Comparison of ENCODE assay signal across 28 cellular contexts in genomic region chr12:104164635-104165034, GRCh38.
"Had no signal": no experiment of that assay in that cellular context is flagged by ENCODE, and none has a peak within 500 bp of the region (broad histone marks: within the 10 kb centered on the region; RNA-seq: fewer than 3 reads in every experiment).

No MANE protein-coding gene starts in this region.

- H3K4me3 ChIP-seq: colonic mucosa, gastrocnemius medialis, hepatocyte, lung, mucosa of descending colon, prostate gland, right lobe of liver, thoracic aorta, tibial nerve, upper lobe of left lung, uterus had no signal

- H3K9me3 ChIP-seq: colonic mucosa, gastrocnemius medialis, mucosa of descending colon, prostate gland, right lobe of liver, thoracic aorta, tibial nerve, upper lobe of left lung, uterus had no signal

- H3K4me2 ChIP-seq: hepatocyte had no signal

- H3K4me1 Mint-ChIP-seq: endodermal cell; memory B cell; naive B cell; stimulated activated naive B cell treated with anti-CD40 and anti-IgM and Interleukin-4, amounts not matched to agents 10 μg/mL and 1 μg/mL and 100 μg/mL, for 72 hours had no signal

- H3K27me3 ChIP-seq: colonic mucosa, gastrocnemius medialis, hepatocyte, right lobe of liver, tibial nerve, upper lobe of left lung, uterus had no signal

- H3K36me3 Mint-ChIP-seq: natural killer cell treated with Interleukin-12 subunit alpha and Interleukin-12 subunit beta and Interleukin-15 and Interleukin-18, amount 100 ng/mL, for 72 hours; stimulated activated naive B cell treated with anti-CD40 and anti-IgM and Interleukin-4, amounts not matched to agents 10 μg/mL and 1 μg/mL and 100 μg/mL, for 72 hours had no signal

- H3K4me1 ChIP-seq: colonic mucosa, prostate gland, right lobe of liver, tibial nerve, uterus had no signal

- H3K36me3 ChIP-seq: colonic mucosa, gastrocnemius medialis, prostate gland, right lobe of liver, thoracic aorta, tibial nerve, upper lobe of left lung, uterus had no signal

- DNase-seq: colonic mucosa; effector CD8-positive, alpha-beta T cell; endodermal cell; foreskin fibroblast; gastrocnemius medialis; head of caudate nucleus; left colon; mucosa of descending colon; naive B cell; right lobe of liver; small intestine; stimulated activated CD4-positive, alpha-beta T cell treated with anti-CD3 and anti-CD28 coated beads, Interleukin-15, amount 100 ng/mL, for 24 hours; stimulated activated CD4-positive, alpha-beta T cell treated with anti-CD3 and anti-CD28 coated beads, Interleukin-2, amount 100 ng/mL, for 48 hours; stimulated activated naive B cell treated with anti-CD40 and anti-IgM and Interleukin-4, amounts not matched to agents 10 μg/mL and 1 μg/mL and 100 μg/mL, for 72 hours; upper lobe of left lung; uterus had no signal

- H3K27me3 Mint-ChIP-seq: dendritic cell treated with granulocyte-macrophage colony-stimulating factor and Interleukin-4, amounts not matched to agents 40 ng/mL and 50 ng/mL, for 4 days; stimulated activated naive CD8-positive, alpha-beta T cell treated with anti-CD3 and anti-CD28 coated beads, Interleukin-15, Interleukin-2, amounts not matched to agents 100 ng/mL and 50 ng/mL, for 24 hours had no signal

- ATAC-seq: esophagus mucosa; gastrocnemius medialis; left colon; mucosa of descending colon; natural killer cell treated with Interleukin-12 subunit alpha and Interleukin-12 subunit beta and Interleukin-15 and Interleukin-18, amount 100 ng/mL, for 72 hours; right lobe of liver; stimulated activated naive B cell treated with anti-CD40 and anti-IgM and Interleukin-4, amounts not matched to agents 10 μg/mL and 1 μg/mL and 100 μg/mL, for 72 hours had no signal

- H3K79me2 ChIP-seq: hepatocyte had no signal

- H3K9me3 Mint-ChIP-seq: dendritic cell treated with granulocyte-macrophage colony-stimulating factor and Interleukin-4, amounts not matched to agents 40 ng/mL and 50 ng/mL, for 4 days; memory B cell; naive B cell; natural killer cell treated with Interleukin-12 subunit alpha and Interleukin-12 subunit beta and Interleukin-15 and Interleukin-18, amount 100 ng/mL, for 72 hours; neural crest cell; stimulated activated naive B cell treated with anti-CD40 and anti-IgM and Interleukin-4, amounts not matched to agents 10 μg/mL and 1 μg/mL and 100 μg/mL, for 72 hours; stimulated activated naive CD8-positive, alpha-beta T cell treated with anti-CD3 and anti-CD28 coated beads, Interleukin-15, Interleukin-2, amounts not matched to agents 100 ng/mL and 50 ng/mL, for 24 hours had no signal

- H3K4me3 Mint-ChIP-seq: dendritic cell treated with granulocyte-macrophage colony-stimulating factor and Interleukin-4, amounts not matched to agents 40 ng/mL and 50 ng/mL, for 4 days; endodermal cell; memory B cell; naive B cell; natural killer cell treated with Interleukin-12 subunit alpha and Interleukin-12 subunit beta and Interleukin-15 and Interleukin-18, amount 100 ng/mL, for 72 hours; neural crest cell; stimulated activated naive B cell treated with anti-CD40 and anti-IgM and Interleukin-4, amounts not matched to agents 10 μg/mL and 1 μg/mL and 100 μg/mL, for 72 hours; stimulated activated naive CD8-positive, alpha-beta T cell treated with anti-CD3 and anti-CD28 coated beads, Interleukin-15, Interleukin-2, amounts not matched to agents 100 ng/mL and 50 ng/mL, for 24 hours had no signal

- H2AFZ ChIP-seq: hepatocyte had no signal

- H3K27ac Mint-ChIP-seq: dendritic cell treated with granulocyte-macrophage colony-stimulating factor and Interleukin-4, amounts not matched to agents 40 ng/mL and 50 ng/mL, for 4 days; endodermal cell; memory B cell; naive B cell; natural killer cell treated with Interleukin-12 subunit alpha and Interleukin-12 subunit beta and Interleukin-15 and Interleukin-18, amount 100 ng/mL, for 72 hours; stimulated activated naive B cell treated with anti-CD40 and anti-IgM and Interleukin-4, amounts not matched to agents 10 μg/mL and 1 μg/mL and 100 μg/mL, for 72 hours; stimulated activated naive CD8-positive, alpha-beta T cell treated with anti-CD3 and anti-CD28 coated beads, Interleukin-15, Interleukin-2, amounts not matched to agents 100 ng/mL and 50 ng/mL, for 24 hours had no signal

- H3K27ac ChIP-seq: colonic mucosa, epithelial cell of prostate, gastrocnemius medialis, hepatocyte, prostate gland, right lobe of liver, thoracic aorta, tibial nerve, upper lobe of left lung, uterus had no signal
